Comparison of ENCODE assay signal across 29 cellular contexts in genomic region chr6:89335164-89335563, GRCh38.
"Had no signal": no experiment of that assay in that cellular context is flagged by ENCODE, and none has a peak within 500 bp of the region (broad histone marks: within the 10 kb centered on the region; RNA-seq: fewer than 3 reads in every experiment).

No MANE protein-coding gene starts in this region.

- H3K9ac ChIP-seq: neural progenitor cell, parathyroid adenoma had no signal

- H3K27ac ChIP-seq: left lung, lower lobe of right lung, neural progenitor cell, neutrophil, parathyroid adenoma, skin epidermis, stomach, testis, thyroid gland, transverse colon, upper lobe of left lung, vagina had no signal

- ATAC-seq: left colon; left lung; lower lobe of right lung; natural killer cell; right cardiac atrium; sciatic nerve; stimulated activated naive B cell treated with anti-CD40 and anti-IgM and Interleukin-4, amounts not matched to agents 10 μg/mL and 1 μg/mL and 100 μg/mL, for 72 hours; stimulated activated naive CD8-positive, alpha-beta T cell treated with anti-CD3 and anti-CD28 coated beads, Interleukin-15, Interleukin-2, amounts not matched to agents 100 U/mL and 50 U/mL, for 24 hours had no signal

- H3K27me3 ChIP-seq: left lung, neural progenitor cell, neutrophil, stomach, testis, thyroid gland, transverse colon, upper lobe of left lung, vagina had no signal

- H3K4me1 ChIP-seq: left lung, lower lobe of right lung, neural progenitor cell, parathyroid adenoma, testis, thyroid gland, transverse colon, upper lobe of left lung, vagina had no signal

- H3K4me2 ChIP-seq: neural progenitor cell had no signal

- H2AFZ ChIP-seq: neural progenitor cell, parathyroid adenoma had no signal

- H3K9me3 ChIP-seq: left lung, lower lobe of right lung, neutrophil, stomach, testis, thyroid gland, transverse colon, upper lobe of left lung, vagina had no signal

- H3K4me3 ChIP-seq: left lung, lower lobe of right lung, neural progenitor cell, skin epidermis, stomach, testis, thyroid gland, transverse colon, upper lobe of left lung, vagina had no signal

- H3K79me2 ChIP-seq: parathyroid adenoma had no signal

- DNase-seq: hypothalamus; immature natural killer cell; kidney; left colon; left lung; lower lobe of right lung; mesendoderm; naive B cell; natural killer cell; nephron progenitor cell; occipital lobe; right cardiac atrium; stimulated activated CD4-positive, alpha-beta T cell treated with anti-CD3 and anti-CD28 coated beads, Interleukin-12 subunit alpha, Interleukin-12 subunit beta, amount 100 ng/mL, for 4 hours; stimulated activated CD4-positive, alpha-beta T cell treated with anti-CD3 and anti-CD28 coated beads, Interleukin-15, amount 100 ng/mL, for 24 hours; stimulated activated CD4-positive, alpha-beta T cell treated with anti-CD3 and anti-CD28 coated beads, Interleukin-2, amount 100 ng/mL, for 24 hours; stimulated activated CD4-positive, alpha-beta T cell treated with anti-CD3 and anti-CD28 coated beads, Interleukin-4, amount 100 ng/mL, for 1 hour; stimulated activated naive B cell treated with anti-CD40 and anti-IgM and Interleukin-4, amounts not matched to agents 10 μg/mL and 1 μg/mL and 100 μg/mL, for 72 hours; stimulated activated naive CD8-positive, alpha-beta T cell treated with anti-CD3 and anti-CD28 coated beads, Interleukin-15, Interleukin-2, amounts not matched to agents 100 U/mL and 50 U/mL, for 24 hours; stomach; testis; thyroid gland; transverse colon had no signal
